In genomic region chr2:48558436-48558835, GRCh38 we compare ENCODE assay signal across 14 cellular contexts.
"Had no signal": no experiment of that assay in that cellular context is flagged by ENCODE, and none has a peak within 500 bp of the region (broad histone marks: within the 10 kb centered on the region; RNA-seq: fewer than 3 reads in every experiment).

No MANE protein-coding gene starts in this region.

- H3K4me1 ChIP-seq: left ventricle myocardium inferior, lower lobe of right lung, right lobe of liver, spleen, upper lobe of right lung had no signal

- DNase-seq: effector memory CD4-positive, alpha-beta T cell; heart left ventricle; hippocampal formation; islet precursor cell; left ventricle myocardium inferior; lower lobe of right lung; natural killer cell; right lobe of liver; spleen; stimulated activated CD4-positive, alpha-beta T cell treated with anti-CD3 and anti-CD28 coated beads, Interleukin-15, amount 100 ng/mL, for 24 hours; stimulated activated CD4-positive, alpha-beta T cell treated with anti-CD3 and anti-CD28 coated beads, Interleukin-1b, Interleukin-23, amount 100 ng/mL, for 48 hours; stimulated activated CD4-positive, alpha-beta T cell treated with anti-CD3 and anti-CD28 coated beads, Interleukin-4, amount 100 ng/mL, for 24 hours; upper lobe of right lung had no signal

- H3K4me3 ChIP-seq: heart left ventricle, left ventricle myocardium inferior, lower lobe of right lung, right lobe of liver, spleen, tibial nerve, upper lobe of right lung had no signal

- H3K27ac ChIP-seq: heart left ventricle, left ventricle myocardium inferior, lower lobe of right lung, right lobe of liver, spleen, tibial nerve, upper lobe of right lung had no signal

- H3K36me3 ChIP-seq: heart left ventricle, lower lobe of right lung, right lobe of liver, spleen, tibial nerve, upper lobe of right lung had no signal

- H3K27me3 ChIP-seq: heart left ventricle, right lobe of liver, spleen, tibial nerve, upper lobe of right lung had no signal

- H3K9me3 ChIP-seq: heart left ventricle, left ventricle myocardium inferior, lower lobe of right lung, right lobe of liver, spleen, tibial nerve, upper lobe of right lung had no signal
